In the genomic region with DNA sequence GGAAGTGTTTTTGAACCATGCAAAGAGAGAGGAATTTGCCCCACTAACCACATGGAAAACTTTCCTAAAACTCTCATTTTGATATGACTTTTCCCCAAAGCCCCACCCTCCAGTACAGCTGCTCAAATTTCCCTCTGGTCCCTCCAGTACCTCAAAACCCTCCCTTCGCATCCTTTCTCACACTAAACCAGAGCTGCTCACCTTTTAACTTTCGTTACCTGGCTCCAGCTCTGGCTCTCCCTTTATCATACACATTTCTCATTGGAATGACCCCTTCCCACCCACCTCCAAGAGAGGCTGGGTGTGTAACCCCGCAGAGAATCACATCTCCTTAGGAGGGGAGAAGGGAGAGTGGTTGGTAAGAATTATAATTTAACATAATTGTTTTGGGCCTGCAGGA, we compare ENCODE assay signal across 22 cellular contexts.
DNase-seq lines count a peak whose midpoint lies in the region; FAIRE-seq and TF ChIP-seq lines count a peak whose summit lies in the region.
"Had no signal": no experiment of that assay in that cellular context is flagged by ENCODE, and none has a peak within 500 bp of the region (broad histone marks: within the 10 kb centered on the region; RNA-seq: fewer than 3 reads in every experiment).

No MANE protein-coding gene starts in this region.

- H3K36me3 Mint-ChIP-seq in progenitor cell of endocrine pancreas (ENCODE audit: insufficient read depth) = no peaks in the 10 kb centered on the region
- H3K36me3 Mint-ChIP-seq: CD4-positive, alpha-beta memory T cell had no signal

- no peaks in the 10 kb centered on the region for H3K79me1 ChIP-seq in H1 (ENCODE audit: low read depth, low read length)

- H3K79me2 ChIP-seq in OCI-LY1 (ENCODE audit: insufficient read depth, low read length) (no peaks in the 10 kb centered on the region), H1 (ENCODE audit: control insufficient read depth in 1 of 2, insufficient read depth in 2 of 2, low read length in 2 of 2) (no peaks in the 10 kb centered on the region)

- intact Hi-C loops in colonic mucosa (cut with DNase I) = no loop called here

- no peak for TF ChIP-seq EP300 in H1 (IDR thresholded peaks at IDR 0.05; ENCODE audit: borderline replicate concordance in 1 of 2, low read depth in 2 of 2, low read length in 2 of 2)

- WGBS in H1 (ENCODE audit: extremely low coverage in 1 of 2, insufficient coverage in 1 of 2, insufficient read length in 1 of 2, insufficient replicate concordance in 2 of 2, low coverage in 1 of 2, low lambda C conversion rate in 2 of 2, missing lambda C conversion rate in 1 of 2), 2 experiments = 92% methylated on average over 3 of the region's 3 CpGs; no CpG with 5 or more reads in 1 of the 2 experiments

- H3K56ac ChIP-seq in H1 (replicated peaks; ENCODE audit: insufficient read length, low read depth, low read length) = no peak overlapping the region

- no peak overlapping the region for H3K4me2 ChIP-seq in OCI-LY1 (ENCODE audit: low read length)
- H3K4me2 ChIP-seq in H1 (ENCODE audit: insufficient read depth in 1 of 2, low read depth in 2 of 2, low read length in 2 of 2) = no peak overlapping the region

- H3K9ac ChIP-seq in OCI-LY1 (ENCODE audit: low read length) = no peak overlapping the region
- H3K9ac ChIP-seq in H1 (replicated peaks in 1 of 4; ENCODE audit: extremely low read depth in 1 of 4, low read depth in 3 of 4, low read length in 3 of 4) = no peak overlapping the region
- no peak overlapping the region for H3K9ac ChIP-seq in colonic mucosa (ENCODE audit: low read depth in 2 of 2, low read length in 2 of 2)

- no peak for TF ChIP-seq POLR2A in H1 (IDR thresholded peaks at IDR 0.05; ENCODE audit: control extremely low read depth in 1 of 2, low read depth in 2 of 2, low read length in 2 of 2)

- no peak overlapping the region for H3K23ac ChIP-seq in H1 (ENCODE audit: insufficient read length)

- DNase-seq in EH (ENCODE audit: low read depth) (peak; percentile 21), H1 (ENCODE audit: low read depth in 1 of 2, low spot score in 2 of 2) (no peak), progenitor cell of endocrine pancreas (ENCODE audit: low spot score, unreplicated experiment) (no peak), NCI-H128 (lab: John Stamatoyannopoulos, UW; ENCODE audit: unreplicated experiment) (no peak), colonic mucosa (no peak), germinal center (ENCODE audit: low spot score) (no peak), SK-N-DZ (ENCODE audit: low spot score) (no peak)
- DNase-seq: CD4-positive, alpha-beta memory T cell; EL; GF-D8; H7; HFFc6; MM.1S; NCI-H1048; NCI-H1436; NCI-H187 treated with DMSO at 0.1 percent for 48 hours; NCI-H510A treated with DMSO at 0.1 percent for 48 hours; NCI-H748 treated with DMSO at 0.1 percent for 48 hours; Peyer's patch; SJCRH30 had no signal

- no peaks in the 10 kb centered on the region for H3K27me3 Mint-ChIP-seq in progenitor cell of endocrine pancreas

- CTCF ChIA-PET in H1 (lab: Charles Lee; ENCODE audit: partially characterized antibody) = interaction anchor here (0.8 kb wide), 1 partner anchor 16 kb away, joined by 5 read pairs; no protein-coding TSS in a partner anchor

- no peak overlapping the region for H2BK5ac ChIP-seq in H1 (ENCODE audit: low read depth, low read length)

- H3K9me2 ChIP-seq in OCI-LY1 (ENCODE audit: low read depth, low read length) = no peaks in the 10 kb centered on the region

- no peak for TF ChIP-seq CTCF in OCI-LY1 (IDR thresholded peaks at IDR 0.05; ENCODE audit: low read length)
- TF ChIP-seq CTCF in H1 (IDR thresholded peaks at IDR 0.05; ENCODE audit: control extremely low read depth in 1 of 3, insufficient read depth in 1 of 3, low read depth in 1 of 3, low read length in 3 of 3) = no peak
- no peak for TF ChIP-seq CTCF in progenitor cell of endocrine pancreas (IDR thresholded peaks at IDR 0.05; ENCODE audit: unreplicated experiment)
- TF ChIP-seq CTCF in colonic mucosa (IDR thresholded peaks at IDR 0.05) = no peak

- no peak for TF ChIP-seq RAD21 in H1 (IDR thresholded peaks at IDR 0.05 in 1 of 2, conservative IDR thresholded peaks at IDR 0.05 in 1 of 2; ENCODE audit: low read depth in 2 of 2, low read length in 2 of 2)

- no peak overlapping the region for H3K14ac ChIP-seq in H1 (ENCODE audit: insufficient read length)

- H3K9me3 ChIP-seq in OCI-LY1 (ENCODE audit: low read length) (peaks cover 5% of the 10 kb centered on the region; the same call in 1 of the 2 replicates), H1 (ENCODE audit: insufficient read depth in 2 of 2, low read depth in 1 of 2, low read length in 1 of 2) (no peaks in the 10 kb centered on the region), colonic mucosa (no peaks in the 10 kb centered on the region)
- H3K9me3 ChIP-seq: Peyer's patch, SJCRH30 had no signal

- no peak overlapping the region for H2AFZ ChIP-seq in OCI-LY1 (ENCODE audit: low read length)
- H2AFZ ChIP-seq in H1 (ENCODE audit: low read length) = 0 out of 2 replicates have a peak overlapping the region, but pooled peaks have one; percentile 60

- no peaks in the 10 kb centered on the region for H3K23me2 ChIP-seq in H1 (ENCODE audit: low read depth, low read length)

- H4K5ac ChIP-seq in H1 (ENCODE audit: insufficient read length, low read depth, low read length) = no peak overlapping the region

- no peaks in the 10 kb centered on the region; the same call in 1 of the 2 replicates for H3K36me3 ChIP-seq in OCI-LY1 (ENCODE audit: insufficient read depth, low read length)
- no peaks in the 10 kb centered on the region for H3K36me3 ChIP-seq in H1 (ENCODE audit: control insufficient read depth in 2 of 4, insufficient read depth in 4 of 4, low read length in 3 of 4)
- no peaks in the 10 kb centered on the region for H3K36me3 ChIP-seq in colonic mucosa
- H3K36me3 ChIP-seq: BLaER1 treated with 17β-estradiol and CSF1 and Interleukin-3, amounts not matched to agents 10 nM and 100 nM; Peyer's patch; SJCRH30 had no signal

- H2BK15ac ChIP-seq in H1 (ENCODE audit: low read length) = no peak overlapping the region

- no peak overlapping the region for H2BK20ac ChIP-seq in H1 (ENCODE audit: low read length)

- H3K27ac ChIP-seq in OCI-LY1 (ENCODE audit: low read depth, low read length, poor library complexity, severe bottlenecking) = peak overlapping the region; percentile 77
- H3K27ac ChIP-seq in H1 (ENCODE audit: low read depth, low read length) = no peak overlapping the region
- no peak overlapping the region for H3K27ac ChIP-seq in colonic mucosa
- H3K27ac ChIP-seq: Peyer's patch had no signal

- no peak overlapping the region for H2AK5ac ChIP-seq in H1 (ENCODE audit: low read depth, low read length)

- no peak overlapping the region for H2BK120ac ChIP-seq in H1 (replicated peaks; ENCODE audit: low read depth, low read length)

- peaks cover 2% of the 10 kb centered on the region for H3K4me1 Mint-ChIP-seq in progenitor cell of endocrine pancreas (ENCODE audit: low read depth)

- no peaks in the 10 kb centered on the region for H3K27me3 ChIP-seq in OCI-LY1 (ENCODE audit: insufficient read depth, low read length)
- H3K27me3 ChIP-seq in H1 (replicated peaks in 1 of 4; ENCODE audit: control insufficient read depth in 3 of 4, extremely low read depth in 1 of 4, insufficient read depth in 3 of 4, low read length in 3 of 4) = no peaks in the 10 kb centered on the region; a peak in 2 of 7 replicates
- H3K27me3 ChIP-seq in colonic mucosa = no peaks in the 10 kb centered on the region
- H3K27me3 ChIP-seq: BLaER1 treated with 17β-estradiol and CSF1 and Interleukin-3, amounts not matched to agents 10 nM and 100 nM; Peyer's patch; SJCRH30 had no signal

- H2BK12ac ChIP-seq in H1 (ENCODE audit: low read depth, low read length) = no peak overlapping the region

- H3F3A ChIP-seq in OCI-LY1 (ENCODE audit: insufficient read depth, low read length) = no peaks in the 10 kb centered on the region

- no peak overlapping the region for H3K4me3 Mint-ChIP-seq in progenitor cell of endocrine pancreas (ENCODE audit: low read depth)
- H3K4me3 Mint-ChIP-seq: CD4-positive, alpha-beta memory T cell; HFFc6 had no signal

- no peak for FAIRE-seq in H1 (lab: Jason Lieb, UNC)

- POLR2A ChIA-PET in H1 (lab: Charles Lee; ENCODE audit: partially characterized antibody) = no interaction called here

- H3K4me1 ChIP-seq in OCI-LY1 (ENCODE audit: insufficient read depth, low read length, severe bottlenecking) (peaks cover 25% of the 10 kb centered on the region), H1 (replicated peaks in 1 of 4; ENCODE audit: control insufficient read depth in 3 of 4, insufficient read depth in 4 of 4, low read length in 3 of 4) (peaks cover 3 to 14% (median 9%) of the 10 kb centered on the region in 4 experiments), colonic mucosa (peaks cover 4% of the 10 kb centered on the region)

- H3K9me3 Mint-ChIP-seq in progenitor cell of endocrine pancreas (ENCODE audit: low read depth) = peaks cover 3% of the 10 kb centered on the region
- H3K9me3 Mint-ChIP-seq: CD4-positive, alpha-beta memory T cell; HFFc6 had no signal

- no peak overlapping the region for H3K18ac ChIP-seq in H1 (ENCODE audit: extremely low read depth, low read length)

- H3K4me3 ChIP-seq in OCI-LY1 (ENCODE audit: low read depth, low read length, poor library complexity, severe bottlenecking) = no peak overlapping the region
- H3K4me3 ChIP-seq in H1 (ENCODE audit: extremely low read depth in 1 of 4, insufficient read depth in 2 of 4, low read depth in 3 of 4, low read length in 4 of 4) = no peak overlapping the region
- H3K4me3 ChIP-seq in colonic mucosa = no peak overlapping the region
- H3K4me3 ChIP-seq: BLaER1 treated with 17β-estradiol and CSF1 and Interleukin-3, amounts not matched to agents 10 nM and 100 nM; Peyer's patch; SJCRH30 had no signal

- H4K20me1 ChIP-seq in OCI-LY1 (ENCODE audit: insufficient read depth, low read length) (no peaks in the 10 kb centered on the region), H1 (replicated peaks in 1 of 2; ENCODE audit: control insufficient read depth in 1 of 2, insufficient read depth in 2 of 2, low read length in 2 of 2) (no peaks in the 10 kb centered on the region)
- H4K20me1 ChIP-seq: BLaER1 treated with 17β-estradiol and CSF1 and Interleukin-3, amounts not matched to agents 10 nM and 100 nM had no signal

- H3K27ac Mint-ChIP-seq in progenitor cell of endocrine pancreas = peak overlapping the region; percentile 78
- H3K27ac Mint-ChIP-seq: CD4-positive, alpha-beta memory T cell had no signal

- H4K91ac ChIP-seq in H1 (replicated peaks; ENCODE audit: insufficient read length, low read length) = no peak overlapping the region

- H4K8ac ChIP-seq in H1 (ENCODE audit: extremely low read depth, insufficient read depth, low read length) = no peak overlapping the region

- no peak overlapping the region for H3K4ac ChIP-seq in H1 (replicated peaks; ENCODE audit: insufficient read length, low read depth, low read length)

TF ChIP-seq in H1, 55 proteins besides CTCF, POLR2A, EP300 and RAD21 (continues in another document):
- TF ChIP-seq SIN3A (conservative IDR thresholded peaks at IDR 0.05 in 1 of 2, IDR thresholded peaks at IDR 0.05 in 1 of 2; ENCODE audit: low read depth in 1 of 2, low read length in 2 of 2) = no peak
- no peak for TF ChIP-seq RNF2 (IDR thresholded peaks at IDR 0.05; ENCODE audit: borderline replicate concordance, low read depth, low read length, missing control alignments, poor library complexity, severe bottlenecking)
- no peak for TF ChIP-seq BACH1 (IDR thresholded peaks at IDR 0.05; ENCODE audit: low read length)
- TF ChIP-seq TAF1 (IDR thresholded peaks at IDR 0.05; ENCODE audit: low read depth, low read length) = no peak
